Comparison of ENCODE assay signal across 13 cellular contexts in genomic region chr12:114913871-114914801, GRCh38.
DNase-seq lines count a peak whose midpoint lies in the region; ATAC-seq, FAIRE-seq and TF ChIP-seq lines count a peak whose summit lies in the region.
"Had no signal": no experiment of that assay in that cellular context is flagged by ENCODE, and none has a peak within 500 bp of the region (broad histone marks: within the 10 kb centered on the region; RNA-seq: fewer than 3 reads in every experiment).

No MANE protein-coding gene starts in this region.

- FAIRE-seq in urothelium cell line (lab: Jason Lieb, UNC): no peak

- no peak overlapping the region for H3K4me3 ChIP-seq in HEK293 (ENCODE audit: low read depth, low read length)

- H3K36me3 ChIP-seq in HEK293 (ENCODE audit: control insufficient read depth in 2 of 2, insufficient read depth in 1 of 2, low read length in 2 of 2): no peaks in the 10 kb centered on the region

- POLR2A ChIA-PET in HEK293 (lab: Yijun Ruan, JAX): no interaction called here

- peak overlapping the region; percentile 82 for H3K27ac ChIP-seq in HEK293 (ENCODE audit: extremely low read depth, low read depth, low read length)

- H3K4me1 ChIP-seq in HEK293 (ENCODE audit: control insufficient read depth, insufficient read depth, low read length): peaks cover 12% of the 10 kb centered on the region

- DNase-seq in SK-N-DZ (ENCODE audit: low spot score): peak; percentile 90
- DNase-seq in islet precursor cell: peak; percentile 69
- DNase-seq in urothelium cell line (ENCODE audit: low spot score): peak; percentile 76
- no peak for DNase-seq in stimulated activated naive CD4-positive, alpha-beta T cell treated with Interleukin-2 at 50 U/mL for 16 hours (lab: John Stamatoyannopoulos, UW)
- DNase-seq: activated CD4-positive, CD25-positive, alpha-beta regulatory T cell treated with anti-CD3 and anti-CD28 coated beads, Interleukin-2, amount 50 U/mL, for 72 hours; activated T-cell treated with anti-CD3 and anti-CD28 coated beads, Interleukin-2, amount 50 U/mL, for 72 hours; central memory CD4-positive, alpha-beta T cell; left ventricle myocardium superior; NCI-H226; retina had no signal

- ATAC-seq in HG02973 (IDR thresholded peaks at IDR 0.05; ENCODE audit: unreplicated experiment) (no peak), GM18858 (IDR thresholded peaks at IDR 0.05; ENCODE audit: unreplicated experiment) (no peak)
- ATAC-seq: activated T-cell treated with anti-CD3 and anti-CD28 coated beads, Interleukin-2, amount 50 U/mL, for 72 hours; left ventricle myocardium superior had no signal

- H3K9me3 ChIP-seq in HEK293 (ENCODE audit: control insufficient read depth, insufficient read depth, low read depth, low read length): peaks cover 3% of the 10 kb centered on the region

- CTCF ChIA-PET in HEK293 (lab: Yijun Ruan, JAX): interaction anchor here (0.8 kb wide), 1 partner anchor 230 kb away, joined by 3 read pairs; the partner anchor contains the start of gene TBX3

- TF ChIP-seq CTCF in HEK293 (tag by site-specific recombination; IDR thresholded peaks at IDR 0.05): no peak

TF ChIP-seq in HEK293, 187 proteins besides CTCF, POLR2A, EP300 and RAD21 (continues in another document):
- TF ChIP-seq ZFHX2 (tag by site-specific recombination; conservative IDR thresholded peaks at IDR 0.05) (no peak), GLIS1 (tag by site-specific recombination; IDR thresholded peaks at IDR 0.05) (peak; percentile 89), HIC1 (tag by site-specific recombination; IDR thresholded peaks at IDR 0.05) (peak; percentile 93), MZF1 (tag by site-specific recombination; IDR thresholded peaks at IDR 0.05; ENCODE audit: borderline replicate concordance) (peak; percentile 46; the same call in 1 of the 2 replicates), ZFP41 (tag by site-specific recombination; IDR thresholded peaks at IDR 0.05; ENCODE audit: borderline replicate concordance) (no peak), ZBTB21 (tag by site-specific recombination; IDR thresholded peaks at IDR 0.05) (peak; percentile 83), WT1 (tag by site-specific recombination; IDR thresholded peaks at IDR 0.05) (peak; percentile 97), SP2 (tag by site-specific recombination; IDR thresholded peaks at IDR 0.05) (peak; percentile 79), KLF17 (tag by site-specific recombination; IDR thresholded peaks at IDR 0.05) (peak; percentile 93), ZNF48 (tag by site-specific recombination; IDR thresholded peaks at IDR 0.05) (no peak), ZNF521 (tag by site-specific recombination; IDR thresholded peaks at IDR 0.05) (no peak), ZNF239 (tag by site-specific recombination; IDR thresholded peaks at IDR 0.05) (0 out of 2 replicates have a peak, but pooled peaks have one; percentile 20), ZNF114 (tag by site-specific recombination; IDR thresholded peaks at IDR 0.05) (no peak), ZNF670 (tag by site-specific recombination; IDR thresholded peaks at IDR 0.05; ENCODE audit: low read depth) (no peak), ZNF324 (tag by site-specific recombination; IDR thresholded peaks at IDR 0.05) (peak; percentile 87), ZNF398 (tag by site-specific recombination; IDR thresholded peaks at IDR 0.05) (peak; percentile 63), ZNF626 (tag by site-specific recombination; IDR thresholded peaks at IDR 0.05) (peak; percentile 69; the same call in 1 of the 2 replicates), ZNF362 (tag by site-specific recombination; IDR thresholded peaks at IDR 0.05) (peak; percentile 74; the same call in 1 of the 2 replicates), ZNF140 (tag by site-specific recombination; IDR thresholded peaks at IDR 0.05) (no peak), OSR2 (tag by site-specific recombination; IDR thresholded peaks at IDR 0.05) (peak; percentile 99), SALL2 (tag by site-specific recombination; IDR thresholded peaks at IDR 0.05; ENCODE audit: borderline replicate concordance) (no peak), ZNF621 (tag by site-specific recombination; IDR thresholded peaks at IDR 0.05) (no peak), ZNF639 (tag by site-specific recombination; IDR thresholded peaks at IDR 0.05) (peak; percentile 99), ZNF366 (tag by site-specific recombination; conservative IDR thresholded peaks at IDR 0.05) (peak; percentile 98), ZNF148 (tag by site-specific recombination; IDR thresholded peaks at IDR 0.05; ENCODE audit: borderline replicate concordance) (no peak)
